25 cellular contexts compared by ENCODE assay signal in genomic region chr12:24854017-24854416, GRCh38.
A peak's percentile ranks its signal among the peaks of the same experiment; 100 is the strongest.
DNase-seq lines count a peak whose midpoint lies in the region; ATAC-seq, FAIRE-seq and TF ChIP-seq lines count a peak whose summit lies in the region.
"Had no signal": no experiment of that assay in that cellular context is flagged by ENCODE, and none has a peak within 500 bp of the region (broad histone marks: within the 10 kb centered on the region; RNA-seq: fewer than 3 reads in every experiment).

No MANE protein-coding gene starts in this region.

- H3K36me3 ChIP-seq in SJSA1 = peaks cover 10% of the 10 kb centered on the region; the same call in 1 of the 2 replicates
- H3K36me3 ChIP-seq in pancreas = no peaks in the 10 kb centered on the region
- H3K36me3 ChIP-seq: heart left ventricle, WERI-Rb-1 had no signal

- no peak for FAIRE-seq in pancreas (lab: Jason Lieb, UNC)
- FAIRE-seq: D721Med, urothelium cell line had no signal

- intact Hi-C loops in pancreas (cut with DNase I) = no loop called here

- peaks cover 34% of the 10 kb centered on the region for H3K36me3 Mint-ChIP-seq in endothelial cell (ENCODE audit: low read depth, unreplicated experiment)

- peak overlapping the region; percentile 36 for H3K27ac ChIP-seq in SJSA1
- H3K27ac ChIP-seq in pancreas = peak overlapping the region in 3 of 4 donors; percentile 2 to 78 (median 75)
- H3K27ac ChIP-seq: heart left ventricle, KMS-11, RWPE1, WERI-Rb-1 had no signal

- peak overlapping the region; percentile 61 for H3K27ac Mint-ChIP-seq in endothelial cell (ENCODE audit: unreplicated experiment)
- H3K27ac Mint-ChIP-seq: activated naive CD8-positive, alpha-beta T cell treated with anti-CD3 and anti-CD28 coated beads, Interleukin-2, amount 10 ng/mL, durations not matched to agents 7 days and 5 days; stimulated activated memory B cell treated with anti-CD40 and anti-IgM and Interleukin-4, amounts not matched to agents 10 μg/mL and 1 μg/mL and 100 μg/mL, for 72 hours had no signal

- H3K9me3 Mint-ChIP-seq in endothelial cell (ENCODE audit: unreplicated experiment) = no peaks in the 10 kb centered on the region
- H3K9me3 Mint-ChIP-seq: activated naive CD8-positive, alpha-beta T cell treated with anti-CD3 and anti-CD28 coated beads, Interleukin-2, amount 10 ng/mL, durations not matched to agents 7 days and 5 days had no signal

- H3K27me3 Mint-ChIP-seq in endothelial cell (ENCODE audit: unreplicated experiment) = peaks cover 6% of the 10 kb centered on the region
- H3K27me3 Mint-ChIP-seq: stimulated activated memory B cell treated with anti-CD40 and anti-IgM and Interleukin-4, amounts not matched to agents 10 μg/mL and 1 μg/mL and 100 μg/mL, for 72 hours had no signal

- H3K4me3 Mint-ChIP-seq in endothelial cell (ENCODE audit: unreplicated experiment) = peak overlapping the region; percentile 8
- H3K4me3 Mint-ChIP-seq: activated naive CD8-positive, alpha-beta T cell treated with anti-CD3 and anti-CD28 coated beads, Interleukin-2, amount 10 ng/mL, durations not matched to agents 7 days and 5 days; CD14-positive monocyte; stimulated activated memory B cell treated with anti-CD40 and anti-IgM and Interleukin-4, amounts not matched to agents 10 μg/mL and 1 μg/mL and 100 μg/mL, for 72 hours had no signal

- H3K4me1 ChIP-seq in SJSA1 (replicated peaks) (peaks cover 32% of the 10 kb centered on the region), pancreas (peaks cover 18 to 61% (median 22%) of the 10 kb centered on the region in 3 donors)
- H3K4me1 ChIP-seq: heart left ventricle had no signal

- no peak for ATAC-seq in pancreas
- no peak for ATAC-seq in activated CD4-positive, CD25-positive, alpha-beta regulatory T cell treated with anti-CD3 and anti-CD28 coated beads, Interleukin-2, amount 50 U/mL, for 24 hours
- ATAC-seq: heart left ventricle; stimulated activated memory B cell treated with anti-CD40 and anti-IgM and Interleukin-4, amounts not matched to agents 10 μg/mL and 1 μg/mL and 100 μg/mL, for 72 hours had no signal

- H3K9me3 ChIP-seq in SJSA1 (replicated peaks) (no peaks in the 10 kb centered on the region), pancreas (no peaks in the 10 kb centered on the region)
- H3K9me3 ChIP-seq: HAP-1, heart left ventricle had no signal

- in situ Hi-C loops in KBM-7 (cut with MboI; ENCODE audit: low pct_unique_long_range_greater_than_20kb, low sequenced_read_pairs) = no loop called here

- 39 to 59% methylated on average over 1 of the region's 1 CpG for WGBS in pancreas, 2 donors

- H3K4me3 ChIP-seq in SJSA1 (no peak overlapping the region), pancreas (no peak overlapping the region)
- H3K4me3 ChIP-seq: HAP-1, heart left ventricle had no signal

- TF ChIP-seq CTCF in endothelial cell (IDR thresholded peaks at IDR 0.05; ENCODE audit: unreplicated experiment) (no peak), pancreas (IDR thresholded peaks at IDR 0.05) (no peak)

- H3K27me3 ChIP-seq in SJSA1 (replicated peaks) = no peaks in the 10 kb centered on the region
- no peaks in the 10 kb centered on the region for H3K27me3 ChIP-seq in pancreas
- H3K27me3 ChIP-seq: heart left ventricle had no signal

- DNase-seq in DMS53 treated with DMSO at 0.1 percent for 48 hours (lab: John Stamatoyannopoulos, UW; ENCODE audit: unreplicated experiment) (peak; percentile 99), SJSA1 (ENCODE audit: low read depth in 1 of 2, low spot score in 2 of 2) (no peak), endothelial cell (ENCODE audit: low spot score) (no peak), pancreas (no peak), NCI-H446 treated with DMSO at 0.1 percent for 48 hours (lab: John Stamatoyannopoulos, UW) (no peak), KBM-7 (no peak)
- DNase-seq: activated effector memory CD4-positive, alpha-beta T cell treated with Interleukin-2 at 50 U/mL for 16 hours; activated naive CD8-positive, alpha-beta T cell treated with anti-CD3 and anti-CD28 coated beads, Interleukin-2, amount 10 ng/mL, durations not matched to agents 7 days and 5 days; cerebellar nuclear complex; heart left ventricle; MV-4-11; NCI-H187 treated with DMSO at 0.1 percent for 48 hours; NCI-H2227 treated with DMSO at 0.1 percent for 48 hours; NCI-H748 treated with DMSO at 0.1 percent for 48 hours; occipital lobe; T-helper 9 cell; WERI-Rb-1 had no signal

- peaks cover 24% of the 10 kb centered on the region for H3K4me1 Mint-ChIP-seq in endothelial cell (ENCODE audit: unreplicated experiment)
- H3K4me1 Mint-ChIP-seq: stimulated activated memory B cell treated with anti-CD40 and anti-IgM and Interleukin-4, amounts not matched to agents 10 μg/mL and 1 μg/mL and 100 μg/mL, for 72 hours had no signal
